Comparison of ENCODE assay signal across 8 cellular contexts in genomic region chr7:87474533-87475358, GRCh38. TPM values are rescaled to one million over a fixed set of nuclear protein-coding genes. Genes with fewer than 3 reads are reported as not detected.
DNase-seq lines count a peak whose midpoint lies in the region; ATAC-seq and TF ChIP-seq lines count a peak whose summit lies in the region.

No MANE protein-coding gene starts in this region.

- intact Hi-C loops in uterus (cut with DNase I; ENCODE audit: low total_unique reads): no loop called here

- ATAC-seq in GM21526 (IDR thresholded peaks at IDR 0.05; ENCODE audit: low FRiP score, unreplicated experiment): peak; percentile 68
- peak; percentile 71 for ATAC-seq in stimulated activated naive CD8-positive, alpha-beta T cell treated with anti-CD3 and anti-CD28 coated beads, Interleukin-15, Interleukin-2, amounts not matched to agents 100 U/mL and 50 U/mL, for 24 hours

- no peaks in the 10 kb centered on the region for H3K27me3 ChIP-seq in uterus

- H3K27ac ChIP-seq in uterus: no peak overlapping the region

- TF ChIP-seq CTCF in GM12875 (IDR thresholded peaks at IDR 0.05; ENCODE audit: borderline replicate concordance, insufficient read depth, low read depth, low read length) (no peak), uterus (IDR thresholded peaks at IDR 0.05) (no peak)

- DNase-seq in HT-29 (ENCODE audit: low spot score): peak; percentile 37
- DNase-seq in amniotic epithelial cell (ENCODE audit: low read depth): peak; percentile 14
- peak; percentile 83 for DNase-seq in kidney glomerular epithelial cell (lab: John Stamatoyannopoulos, UW)
- DNase-seq in stimulated activated naive CD8-positive, alpha-beta T cell treated with anti-CD3 and anti-CD28 coated beads, Interleukin-15, Interleukin-2, amounts not matched to agents 100 U/mL and 50 U/mL, for 24 hours: peak; percentile 14
- DNase-seq in uterus: no peak
- no peak for DNase-seq in effector CD4-positive, alpha-beta T cell

- no peak for TF ChIP-seq POLR2A in uterus (IDR thresholded peaks at IDR 0.05)

- H3K36me3 ChIP-seq in uterus: no peaks in the 10 kb centered on the region

- no peaks in the 10 kb centered on the region for H3K4me1 ChIP-seq in uterus

- H3K4me3 ChIP-seq in GM12875 (ENCODE audit: low read depth, low read length): peak overlapping the region; percentile 62
- peak overlapping the region in 1 of 2 donors; percentile 4 for H3K4me3 ChIP-seq in uterus

- no peaks in the 10 kb centered on the region for H3K9me3 ChIP-seq in uterus

RNA-seq across cellular contexts. Expression of gene ABCB4, which starts 0.7 kb away (rescaled TPM):
- total RNA-seq in HT-29 (2014; rRNA removed; shearing (Covaris generic)): 0.47 and 0.56 TPM in 2 replicates
- 1 to 10 TPM in 2 of 4 donors, under 1 TPM in 1, not detected in 1; 0.29 to 2.4 (median 1.1) TPM for total RNA-seq in uterus

Comparison
In these comparisons a context has a peak if more than half of its experiments do, and no peak if none do; other contexts are left out.
1. DNase-seq: peak in HT-29 (single experiment), amniotic epithelial cell (single experiment), kidney glomerular epithelial cell (single experiment) and stimulated activated naive CD8-positive, alpha-beta T cell treated with anti-CD3 and anti-CD28 coated beads, Interleukin-15, Interleukin-2, amounts not matched to agents 100 U/mL and 50 U/mL, for 24 hours (single experiment); none in uterus (0 of 2) and effector CD4-positive, alpha-beta T cell (single experiment).